20 cellular contexts compared by ENCODE assay signal in the genomic region with DNA sequence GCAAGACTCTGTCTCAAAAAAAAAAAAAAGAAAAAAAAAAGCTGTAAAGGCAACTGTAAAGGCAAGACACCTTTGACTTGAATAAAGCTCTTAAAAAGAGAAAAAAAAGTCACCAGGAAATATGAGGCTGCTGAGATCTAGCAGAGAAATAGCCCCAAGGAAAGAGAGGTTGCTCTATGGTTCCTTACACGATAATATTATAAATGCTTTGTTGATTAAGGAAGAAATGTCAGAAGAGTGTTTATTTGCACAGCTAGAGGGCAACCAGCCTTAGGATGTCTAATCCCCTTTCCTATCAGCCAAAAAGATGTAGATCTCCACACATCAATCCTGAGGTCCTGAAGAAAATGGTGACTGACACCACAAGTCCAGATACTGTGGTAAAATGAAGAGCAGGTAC. TPM values are rescaled to one million over a fixed set of nuclear protein-coding genes. Genes with fewer than 3 reads are reported as not detected.
DNase-seq lines count a peak whose midpoint lies in the region; ATAC-seq and TF ChIP-seq lines count a peak whose summit lies in the region.
"Had no signal": no experiment of that assay in that cellular context is flagged by ENCODE, and none has a peak within 500 bp of the region (broad histone marks: within the 10 kb centered on the region; RNA-seq: fewer than 3 reads in every experiment).

No MANE protein-coding gene starts in this region.

- peaks cover 85% of the 10 kb centered on the region for H3K79me2 ChIP-seq in PC-9 (ENCODE audit: low read depth)

- no peak for TF ChIP-seq CTCF in PC-9 (conservative IDR thresholded peaks at IDR 0.05)
- no peak for TF ChIP-seq CTCF in esophagus muscularis mucosa (IDR thresholded peaks at IDR 0.05)
- no peak for TF ChIP-seq CTCF in nephron progenitor cell (IDR thresholded peaks at IDR 0.05)
- no peak for TF ChIP-seq CTCF in thoracic aorta (IDR thresholded peaks at IDR 0.05)

- DNase-seq in PC-9 (no peak), esophagus muscularis mucosa (ENCODE audit: extremely low spot score) (no peak), nephron progenitor cell (no peak), thoracic aorta (ENCODE audit: low spot score) (no peak), middle frontal gyrus (ENCODE audit: extremely low spot score, low spot score) (no peak), cerebellar cortex (ENCODE audit: low spot score) (no peak)
- DNase-seq in CD8-positive, alpha-beta memory T cell = no peak
- DNase-seq: activated CD4-positive, alpha-beta memory T cell treated with anti-CD3 and anti-CD28 coated beads, Interleukin-2, amount 10 ng/mL, durations not matched to agents 7 days and 5 days; activated naive CD4-positive, alpha-beta T cell treated with anti-CD3 and anti-CD28 coated beads, Interleukin-2, amount 10 ng/mL, durations not matched to agents 7 days and 5 days; activated T-cell treated with anti-CD3 and anti-CD28 coated beads, Interleukin-2, amount 50 U/mL, for 24 hours; BE2C; natural killer cell; NCI-H1930; NCI-H446; WERI-Rb-1 had no signal

- H3K36me3 ChIP-seq in PC-9 (ENCODE audit: low read depth) (peaks cover 13% of the 10 kb centered on the region), esophagus muscularis mucosa (no peaks in the 10 kb centered on the region), thoracic aorta (no peaks in the 10 kb centered on the region)
- H3K36me3 ChIP-seq in CD8-positive, alpha-beta memory T cell (ENCODE audit: insufficient read depth, low read length) = no peaks in the 10 kb centered on the region
- H3K36me3 ChIP-seq: prostate gland, WERI-Rb-1 had no signal

- H3K4me2 ChIP-seq in PC-9 = no peak overlapping the region

- no TSS peak for BruUV-seq in PC-9 (replicated peaks; lab: Mats Ljungman, UMichigan)

- H3K27me3 ChIP-seq in PC-9 (ENCODE audit: insufficient read depth, low read depth) = no peaks in the 10 kb centered on the region
- H3K27me3 ChIP-seq in esophagus muscularis mucosa = no peaks in the 10 kb centered on the region
- H3K27me3 ChIP-seq in thoracic aorta (replicated peaks; ENCODE audit: insufficient read depth) = no peaks in the 10 kb centered on the region
- no peaks in the 10 kb centered on the region for H3K27me3 ChIP-seq in CD8-positive, alpha-beta memory T cell (ENCODE audit: insufficient read depth, low read length, poor library complexity, severe bottlenecking)
- H3K27me3 ChIP-seq: BE2C had no signal

- CTCF ChIA-PET in PC-9 (lab: Charles Lee) = interaction anchor here (0.7 kb wide), 1 partner anchor 139 kb away, joined by 3 read pairs; no protein-coding TSS in a partner anchor
- CTCF ChIA-PET in CD8-positive, alpha-beta memory T cell (lab: Charles Lee) = no interaction called here

- TF ChIP-seq POLR2A in esophagus muscularis mucosa (IDR thresholded peaks at IDR 0.05; ENCODE audit: low read depth) = no peak

- no peaks in the 10 kb centered on the region for H3K9me2 ChIP-seq in PC-9 (ENCODE audit: insufficient read depth)

- H3K27ac ChIP-seq in PC-9 = 0 out of 2 replicates have a peak overlapping the region, but pooled peaks have one; percentile 8
- peak overlapping the region; percentile 68 to 79 (median 76) for H3K27ac ChIP-seq in esophagus muscularis mucosa (replicated peaks in 1 of 4)
- H3K27ac ChIP-seq in thoracic aorta = peak overlapping the region; percentile 40 to 66
- no peak overlapping the region for H3K27ac ChIP-seq in CD8-positive, alpha-beta memory T cell (ENCODE audit: low read depth, low read length)
- H3K27ac ChIP-seq: WERI-Rb-1 had no signal

- H3K4me3 ChIP-seq in PC-9 (no peak overlapping the region), esophagus muscularis mucosa (no peak overlapping the region), thoracic aorta (no peak overlapping the region)
- H3K4me3 ChIP-seq in CD8-positive, alpha-beta memory T cell (ENCODE audit: low read length) = no peak overlapping the region
- H3K4me3 ChIP-seq: K562, prostate gland had no signal

- POLR2A ChIA-PET in PC-9 (lab: Charles Lee; ENCODE audit: unreplicated experiment) = no interaction called here
- POLR2A ChIA-PET in CD8-positive, alpha-beta memory T cell (lab: Charles Lee) = no interaction called here

- 0 out of 2 replicates have a peak, but pooled peaks cover 3% of the 10 kb centered on the region for H3K4me1 ChIP-seq in PC-9 (replicated peaks; ENCODE audit: insufficient read depth)
- peaks cover 34 to 72% (median 67%) of the 10 kb centered on the region in 4 donors for H3K4me1 ChIP-seq in esophagus muscularis mucosa
- peaks cover 15 to 43% of the 10 kb centered on the region in 2 donors for H3K4me1 ChIP-seq in thoracic aorta (ENCODE audit: control insufficient read depth in 1 of 2, low read depth in 2 of 2)
- H3K4me1 ChIP-seq in CD8-positive, alpha-beta memory T cell (ENCODE audit: insufficient read depth, low read length) = no peaks in the 10 kb centered on the region
- H3K4me1 ChIP-seq: prostate gland had no signal

- H3K9me3 Mint-ChIP-seq in nephron progenitor cell = peaks cover 14% of the 10 kb centered on the region
- H3K9me3 Mint-ChIP-seq in CD8-positive, alpha-beta memory T cell = no peaks in the 10 kb centered on the region
- H3K9me3 Mint-ChIP-seq: activated CD4-positive, alpha-beta memory T cell treated with anti-CD3 and anti-CD28 coated beads, Interleukin-2, amount 10 ng/mL, durations not matched to agents 7 days and 5 days; activated naive CD4-positive, alpha-beta T cell treated with anti-CD3 and anti-CD28 coated beads, Interleukin-2, amount 10 ng/mL, durations not matched to agents 7 days and 5 days; activated T-cell treated with anti-CD3 and anti-CD28 coated beads, Interleukin-2, amount 50 U/mL, for 24 hours; natural killer cell; stimulated activated naive CD8-positive, alpha-beta T cell treated with anti-CD3 and anti-CD28 coated beads, Interleukin-15, Interleukin-2, amounts not matched to agents 100 ng/mL and 50 ng/mL, for 24 hours had no signal

- H3K27me3 Mint-ChIP-seq in nephron progenitor cell (ENCODE audit: low read depth, poor library complexity) = peaks cover 4% of the 10 kb centered on the region
- H3K27me3 Mint-ChIP-seq in CD8-positive, alpha-beta memory T cell = peaks cover 3 to 35% of the 10 kb centered on the region in 2 donors
- H3K27me3 Mint-ChIP-seq: stimulated activated naive CD8-positive, alpha-beta T cell treated with anti-CD3 and anti-CD28 coated beads, Interleukin-15, Interleukin-2, amounts not matched to agents 100 ng/mL and 50 ng/mL, for 24 hours had no signal

- H3K9me3 ChIP-seq in PC-9 (ENCODE audit: insufficient read depth, low read depth) (no peaks in the 10 kb centered on the region; the same call in 1 of the 2 replicates), esophagus muscularis mucosa (no peaks in the 10 kb centered on the region), thoracic aorta (no peaks in the 10 kb centered on the region)
- no peaks in the 10 kb centered on the region for H3K9me3 ChIP-seq in CD8-positive, alpha-beta memory T cell (ENCODE audit: low read length)
- H3K9me3 ChIP-seq: BE2C, prostate gland had no signal

- H3K4me1 Mint-ChIP-seq in nephron progenitor cell = peaks cover 64% of the 10 kb centered on the region
- H3K4me1 Mint-ChIP-seq in CD8-positive, alpha-beta memory T cell = no peaks in the 10 kb centered on the region
- H3K4me1 Mint-ChIP-seq: activated CD4-positive, alpha-beta memory T cell treated with anti-CD3 and anti-CD28 coated beads, Interleukin-2, amount 10 ng/mL, durations not matched to agents 7 days and 5 days; activated naive CD4-positive, alpha-beta T cell treated with anti-CD3 and anti-CD28 coated beads, Interleukin-2, amount 10 ng/mL, durations not matched to agents 7 days and 5 days; natural killer cell had no signal

- H3K36me3 Mint-ChIP-seq in nephron progenitor cell (ENCODE audit: low read depth) = peaks cover 31% of the 10 kb centered on the region
- no peaks in the 10 kb centered on the region for H3K36me3 Mint-ChIP-seq in CD8-positive, alpha-beta memory T cell
- H3K36me3 Mint-ChIP-seq: activated naive CD4-positive, alpha-beta T cell treated with anti-CD3 and anti-CD28 coated beads, Interleukin-2, amount 10 ng/mL, durations not matched to agents 7 days and 5 days; natural killer cell had no signal

- no peak overlapping the region for H3K4me3 Mint-ChIP-seq in nephron progenitor cell
- H3K4me3 Mint-ChIP-seq in CD8-positive, alpha-beta memory T cell = no peak overlapping the region
- H3K4me3 Mint-ChIP-seq: activated CD4-positive, alpha-beta memory T cell treated with anti-CD3 and anti-CD28 coated beads, Interleukin-2, amount 10 ng/mL, durations not matched to agents 7 days and 5 days; activated naive CD4-positive, alpha-beta T cell treated with anti-CD3 and anti-CD28 coated beads, Interleukin-2, amount 10 ng/mL, durations not matched to agents 7 days and 5 days; activated T-cell treated with anti-CD3 and anti-CD28 coated beads, Interleukin-2, amount 50 U/mL, for 24 hours; natural killer cell; stimulated activated naive CD8-positive, alpha-beta T cell treated with anti-CD3 and anti-CD28 coated beads, Interleukin-15, Interleukin-2, amounts not matched to agents 100 ng/mL and 50 ng/mL, for 24 hours had no signal

- H3K27ac Mint-ChIP-seq in nephron progenitor cell = peak overlapping the region; percentile 33
- no peak overlapping the region for H3K27ac Mint-ChIP-seq in CD8-positive, alpha-beta memory T cell
- H3K27ac Mint-ChIP-seq: activated CD4-positive, alpha-beta memory T cell treated with anti-CD3 and anti-CD28 coated beads, Interleukin-2, amount 10 ng/mL, durations not matched to agents 7 days and 5 days; activated naive CD4-positive, alpha-beta T cell treated with anti-CD3 and anti-CD28 coated beads, Interleukin-2, amount 10 ng/mL, durations not matched to agents 7 days and 5 days; activated T-cell treated with anti-CD3 and anti-CD28 coated beads, Interleukin-2, amount 50 U/mL, for 24 hours; natural killer cell; stimulated activated naive CD8-positive, alpha-beta T cell treated with anti-CD3 and anti-CD28 coated beads, Interleukin-15, Interleukin-2, amounts not matched to agents 100 ng/mL and 50 ng/mL, for 24 hours had no signal

- no peak overlapping the region for H2AFZ ChIP-seq in PC-9

- WGBS in esophagus muscularis mucosa = 26% methylated on average over 1 of the region's 1 CpG

- H4K20me1 ChIP-seq in PC-9 (ENCODE audit: insufficient read depth) = peaks cover 17% of the 10 kb centered on the region

- intact Hi-C loops in PC-9 (cut with micrococcal nuclease; ENCODE audit: unreplicated experiment) (no loop called here), esophagus muscularis mucosa (cut with DNase I) (no loop called here)

- peaks cover 4% of the 10 kb centered on the region; the same call in 1 of the 2 replicates for H3F3A ChIP-seq in PC-9 (ENCODE audit: insufficient read depth, low read depth)

- TF ChIP-seq EP300 in esophagus muscularis mucosa (IDR thresholded peaks at IDR 0.05) = no peak

- ATAC-seq in thoracic aorta (ENCODE audit: insufficient number of reproducible peaks, low FRiP score, low read depth) (no peak), GM21737 (IDR thresholded peaks at IDR 0.05; ENCODE audit: unreplicated experiment) (no peak)
- ATAC-seq: HCT116, K562, natural killer cell had no signal

RNA-seq across cellular contexts. Expression of gene RBFOX2, which starts 32.0 kb away (rescaled TPM):
- 81.7 and 109 TPM in 2 replicates for total RNA-seq in PC-9 (2021)
- total RNA-seq in esophagus muscularis mucosa = 100 to 1,000 TPM; 113 to 179 (median 155) TPM
- total RNA-seq in thoracic aorta = 100 to 1,000 TPM; 117 to 143 TPM
- 1 to 10 TPM; 6.1 to 7.1 TPM for total RNA-seq in CD8-positive, alpha-beta memory T cell
- 0.86 TPM for polyA plus RNA-seq in CD8-positive, alpha-beta memory T cell

Comparison
In these comparisons a context has a peak if more than half of its experiments do, and no peak if none do; other contexts are left out.
1. RNA of gene RBFOX2, which starts 32.0 kb away (total RNA-seq): 113 to 179 TPM in esophagus muscularis mucosa, 117 to 143 TPM in thoracic aorta and 81.7 to 109 TPM in PC-9; 6.1 to 7.1 TPM in CD8-positive, alpha-beta memory T cell; every median in the first group is over 10 times any median in the second.